Comparison of ENCODE assay signal across 15 cellular contexts in the genomic region with DNA sequence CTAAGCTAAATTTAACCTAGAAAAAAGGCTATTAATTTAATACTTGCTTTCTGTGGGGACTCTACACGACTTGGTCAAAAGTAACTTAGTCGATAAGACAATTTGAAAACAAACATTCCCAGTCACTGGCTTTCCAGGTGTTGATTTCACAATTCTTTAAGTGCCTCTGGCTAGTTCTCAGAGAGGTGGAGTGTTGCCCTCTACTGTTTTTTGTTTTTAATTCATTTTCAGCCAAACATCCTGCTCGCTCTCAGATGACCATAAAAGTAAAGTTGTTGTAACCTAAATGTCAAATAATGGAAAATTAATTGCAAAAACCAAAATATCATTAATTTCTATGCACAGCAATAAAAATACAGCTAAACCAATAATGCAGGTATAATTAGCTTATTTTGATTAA.
A peak's percentile ranks its signal among the peaks of the same experiment; 100 is the strongest.
DNase-seq lines count a peak whose midpoint lies in the region; ATAC-seq, FAIRE-seq and TF ChIP-seq lines count a peak whose summit lies in the region.
"Had no signal": no experiment of that assay in that cellular context is flagged by ENCODE, and none has a peak within 500 bp of the region (broad histone marks: within the 10 kb centered on the region; RNA-seq: fewer than 3 reads in every experiment).

No MANE protein-coding gene starts in this region.

- peak; percentile 26; the same call in 1 of the 2 replicates for ATAC-seq in WTC11
- no peak for ATAC-seq in HepG2
- ATAC-seq in GM21529 (IDR thresholded peaks at IDR 0.05; ENCODE audit: unreplicated experiment): no peak
- ATAC-seq in sciatic nerve: no peak
- ATAC-seq: activated naive CD4-positive, alpha-beta T cell treated with anti-CD3 and anti-CD28 coated beads, Interleukin-2, amount 50 U/mL, for 72 hours had no signal

- CTCF ChIA-PET in WTC11 (lab: Charles Lee) (interaction anchor here (1.0 to 1.9 kb wide), 6 partner anchors 13 to 269 kb away, joined by 3 to 12 read pairs (median 3); no protein-coding TSS in a partner anchor), HepG2 (lab: Yijun Ruan, JAX; ENCODE audit: low intra/inter-chr PET ratio, low total read pairs) (no interaction called here)

- no TSS peak for BruUV-seq in HepG2 (replicated peaks; lab: Mats Ljungman, UMichigan)

- no peak overlapping the region for H3K27ac ChIP-seq in HepG2 (ENCODE audit: extremely low read length, insufficient read depth, low read length)

- intact Hi-C loops in HepG2 (cut with micrococcal nuclease; ENCODE audit: unreplicated experiment) (no loop called here), sciatic nerve (cut with DNase I) (no loop called here), posterior vena cava (cut with DNase I) (no loop called here)

- no peaks in the 10 kb centered on the region for H3K4me1 ChIP-seq in HepG2 (ENCODE audit: insufficient read depth, low read length)

- TF ChIP-seq CTCF in LNCAP (IDR thresholded peaks at IDR 0.05) (peak; percentile 55), WTC11 (IDR thresholded peaks at IDR 0.05) (no peak), HepG2 (CRISPR knock-in tag; IDR thresholded peaks at IDR 0.05) (peak; percentile 48)

- no peak overlapping the region for H3K27ac Mint-ChIP-seq in WTC11
- H3K27ac Mint-ChIP-seq: activated CD4-positive, alpha-beta memory T cell treated with anti-CD3 and anti-CD28 coated beads, Interleukin-2, amount 10 ng/mL, durations not matched to agents 7 days and 5 days; activated naive CD4-positive, alpha-beta T cell treated with anti-CD3 and anti-CD28 coated beads, Interleukin-2, amount 50 U/mL, for 72 hours; mesothelial cell of epicardium had no signal

- no peak overlapping the region for H2AFZ ChIP-seq in HepG2 (ENCODE audit: low read length)

- H3K4me3 Mint-ChIP-seq in WTC11: no peak overlapping the region
- H3K4me3 Mint-ChIP-seq: activated CD4-positive, alpha-beta memory T cell treated with anti-CD3 and anti-CD28 coated beads, Interleukin-2, amount 10 ng/mL, durations not matched to agents 7 days and 5 days; mesothelial cell of epicardium had no signal

- DNase-seq in WTC11 (ENCODE audit: low spot score) (no peak), HepG2 (ENCODE audit: low spot score) (peak; percentile 9), activated gamma-delta T cell treated with Interleukin-2 at 50 U/mL for 16 hours (no peak), sciatic nerve (ENCODE audit: low spot score) (no peak), posterior vena cava (ENCODE audit: low spot score) (no peak)
- DNase-seq: activated CD4-positive, alpha-beta memory T cell treated with anti-CD3 and anti-CD28 coated beads, Interleukin-2, amount 10 ng/mL, durations not matched to agents 7 days and 5 days; GOT3; hippocampal formation; NCI-H524 treated with DMSO at 0.1 percent for 48 hours; small intestine had no signal

- no peak for TF ChIP-seq RAD21 in HepG2 (CRISPR knock-in tag; IDR thresholded peaks at IDR 0.05)

- no peaks in the 10 kb centered on the region for H3K9me3 ChIP-seq in HepG2 (ENCODE audit: low read length)

- H3K27me3 Mint-ChIP-seq in WTC11 (ENCODE audit: low read depth): no peaks in the 10 kb centered on the region
- H3K27me3 Mint-ChIP-seq: activated CD4-positive, alpha-beta memory T cell treated with anti-CD3 and anti-CD28 coated beads, Interleukin-2, amount 10 ng/mL, durations not matched to agents 7 days and 5 days had no signal

- no peaks in the 10 kb centered on the region for H3K27me3 ChIP-seq in HepG2 (ENCODE audit: control insufficient read depth in 1 of 2, insufficient read depth in 2 of 2, low read length in 2 of 2)

- no peaks in the 10 kb centered on the region for H3K79me2 ChIP-seq in HepG2 (ENCODE audit: insufficient read depth, low read length)

- in situ Hi-C loops in HepG2 (cut with HindIII; ENCODE audit: extremely low pct_ligation_motif_present, low pct_unique_long_range_greater_than_20kb): no loop called here

- H3K36me3 Mint-ChIP-seq in WTC11: peaks cover 3% of the 10 kb centered on the region; the same call in 1 of the 2 replicates
- H3K36me3 Mint-ChIP-seq: activated naive CD4-positive, alpha-beta T cell treated with anti-CD3 and anti-CD28 coated beads, Interleukin-2, amount 50 U/mL, for 72 hours had no signal

- H3K4me2 ChIP-seq in HepG2 (ENCODE audit: low read depth, low read length): no peak overlapping the region

- no peaks in the 10 kb centered on the region for H4K20me1 ChIP-seq in HepG2 (ENCODE audit: insufficient read depth, low read length)

- 61% methylated on average over 3 of the region's 3 CpGs for WGBS in HepG2 (ENCODE audit: low lambda C conversion rate)

- TF ChIP-seq POLR2A in HepG2 (IDR thresholded peaks at IDR 0.05; ENCODE audit: insufficient read depth in 1 of 2, low read depth in 2 of 2, low read length in 2 of 2): no peak

- peaks cover 14% of the 10 kb centered on the region for H3K4me1 Mint-ChIP-seq in WTC11

- H3K9ac ChIP-seq in HepG2 (ENCODE audit: insufficient read depth, low read depth, low read length): no peak overlapping the region

- peaks cover 7% of the 10 kb centered on the region for H3K9me3 Mint-ChIP-seq in WTC11
- H3K9me3 Mint-ChIP-seq: activated CD4-positive, alpha-beta memory T cell treated with anti-CD3 and anti-CD28 coated beads, Interleukin-2, amount 10 ng/mL, durations not matched to agents 7 days and 5 days; activated naive CD4-positive, alpha-beta T cell treated with anti-CD3 and anti-CD28 coated beads, Interleukin-2, amount 50 U/mL, for 72 hours; mesothelial cell of epicardium had no signal

- POLR2A ChIA-PET in WTC11 (lab: Charles Lee) (no interaction called here), HepG2 (lab: Yijun Ruan, JAX) (no interaction called here)

- no peaks in the 10 kb centered on the region for H3K36me3 ChIP-seq in HepG2 (replicated peaks in 1 of 2; ENCODE audit: control insufficient read depth in 1 of 2, insufficient read depth in 2 of 2, low read length in 2 of 2)

- TF ChIP-seq EP300 in HepG2 (IDR thresholded peaks at IDR 0.05; ENCODE audit: low read depth in 2 of 2, low read length in 2 of 2) (no peak), HepG2 (CRISPR knock-in tag; IDR thresholded peaks at IDR 0.05; ENCODE audit: borderline replicate concordance) (no peak)

- FAIRE-seq in G401.6 (lab: Jason Lieb, UNC) (peak; percentile 21), HepG2 (lab: Jason Lieb, UNC) (peak; percentile 50)

- H3K4me3 ChIP-seq in HepG2 (replicated peaks in 1 of 3; ENCODE audit: insufficient read depth in 1 of 3, low read depth in 2 of 3, low read length in 3 of 3): no peak overlapping the region

TF ChIP-seq in WTC11, 78 proteins besides CTCF, POLR2A, EP300 and RAD21:
- no peak for TF ChIP-seq CBFB (CRISPR knock-in tag; IDR thresholded peaks at IDR 0.05; ENCODE audit: low read depth)

TF ChIP-seq in HepG2, 621 proteins besides CTCF, POLR2A, EP300 and RAD21:
- TF ChIP-seq, protein P1, sequence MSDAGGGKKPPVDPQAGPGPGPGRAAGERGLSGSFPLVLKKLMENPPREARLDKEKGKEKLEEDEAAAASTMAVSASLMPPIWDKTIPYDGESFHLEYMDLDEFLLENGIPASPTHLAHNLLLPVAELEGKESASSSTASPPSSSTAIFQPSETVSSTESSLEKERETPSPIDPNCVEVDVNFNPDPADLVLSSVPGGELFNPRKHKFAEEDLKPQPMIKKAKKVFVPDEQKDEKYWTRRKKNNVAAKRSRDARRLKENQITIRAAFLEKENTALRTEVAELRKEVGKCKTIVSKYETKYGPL (CRISPR knock-in tag; IDR thresholded peaks at IDR 0.05): no peak
- TF ChIP-seq CEBPG (CRISPR knock-in tag; IDR thresholded peaks at IDR 0.05) (peak; percentile 44), CEBPB (IDR thresholded peaks at IDR 0.05; ENCODE audit: borderline replicate concordance, low read depth, low read length) (peak; percentile 43; the same call in 1 of the 2 replicates), STAG1 (CRISPR knock-in tag; IDR thresholded peaks at IDR 0.05) (peak; percentile 51), MIER3 (CRISPR knock-in tag; IDR thresholded peaks at IDR 0.05; ENCODE audit: borderline replicate concordance) (no peak), ARHGAP35 (CRISPR knock-in tag; IDR thresholded peaks at IDR 0.05; ENCODE audit: borderline replicate concordance) (no peak)
